In genomic region chr10:131929122-131929845, GRCh38 we compare ENCODE assay signal across 12 cellular contexts. TPM values are rescaled to one million over a fixed set of nuclear protein-coding genes. Genes with fewer than 3 reads are reported as not detected.
DNase-seq lines count a peak whose midpoint lies in the region; ATAC-seq and TF ChIP-seq lines count a peak whose summit lies in the region.
"Had no signal": no experiment of that assay in that cellular context is flagged by ENCODE, and none has a peak within 500 bp of the region (broad histone marks: within the 10 kb centered on the region; RNA-seq: fewer than 3 reads in every experiment).

No MANE protein-coding gene starts in this region.

- H3K9me3 ChIP-seq in left lung: peaks cover 0 to 6% of the 10 kb centered on the region in 2 donors

- TF ChIP-seq CTCF in left lung (IDR thresholded peaks at IDR 0.05) (no peak), Calu3 (IDR thresholded peaks at IDR 0.05; ENCODE audit: unreplicated experiment) (no peak)

- H3K27me3 Mint-ChIP-seq in activated T-cell treated with anti-CD3 and anti-CD28 coated beads, Interleukin-2, amount 50 U/mL, for 72 hours (ENCODE audit: low read depth): no peaks in the 10 kb centered on the region
- no peaks in the 10 kb centered on the region for H3K27me3 Mint-ChIP-seq in activated naive CD8-positive, alpha-beta T cell treated with anti-CD3 and anti-CD28 coated beads, Interleukin-2, amount 50 U/mL, for 24 hours
- H3K27me3 Mint-ChIP-seq in stimulated activated naive B cell treated with anti-CD40 and anti-IgM and Interleukin-4, amounts not matched to agents 10 μg/mL and 1 μg/mL and 100 μg/mL, for 72 hours: no peaks in the 10 kb centered on the region
- H3K27me3 Mint-ChIP-seq in Calu3 (ENCODE audit: unreplicated experiment): no peaks in the 10 kb centered on the region

- CTCF ChIA-PET in Calu3 (lab: Charles Lee): no interaction called here

- no TSS peak for BruUV-seq in Calu3 (replicated peaks; lab: Mats Ljungman, UMichigan)

- H3K27ac Mint-ChIP-seq in activated T-cell treated with anti-CD3 and anti-CD28 coated beads, Interleukin-2, amount 50 U/mL, for 72 hours: no peak overlapping the region
- H3K27ac Mint-ChIP-seq in activated naive CD8-positive, alpha-beta T cell treated with anti-CD3 and anti-CD28 coated beads, Interleukin-2, amount 50 U/mL, for 24 hours: peak overlapping the region; percentile 7
- H3K27ac Mint-ChIP-seq in stimulated activated naive B cell treated with anti-CD40 and anti-IgM and Interleukin-4, amounts not matched to agents 10 μg/mL and 1 μg/mL and 100 μg/mL, for 72 hours: peak overlapping the region; percentile 33
- H3K27ac Mint-ChIP-seq in Calu3 (ENCODE audit: unreplicated experiment): no peak overlapping the region

- DNase-seq in activated T-cell treated with anti-CD3 and anti-CD28 coated beads, Interleukin-2, amount 50 U/mL, for 72 hours: no peak
- no peak for DNase-seq in activated T-cell treated with anti-CD3 and anti-CD28 coated beads, Interleukin-2, amount 50 U/mL, for 48 hours
- no peak for DNase-seq in activated naive CD8-positive, alpha-beta T cell treated with anti-CD3 and anti-CD28 coated beads, Interleukin-2, amount 50 U/mL, for 24 hours
- no peak for DNase-seq in left lobe of liver (ENCODE audit: low spot score)
- no peak for DNase-seq in stimulated activated naive B cell treated with anti-CD40 and anti-IgM and Interleukin-4, amounts not matched to agents 10 μg/mL and 1 μg/mL and 100 μg/mL, for 72 hours
- DNase-seq in left lung: no peak
- no peak for DNase-seq in Calu3
- DNase-seq: HCEC 1CT, KBM-7, NCI-H2171, SHP77 treated with DMSO at 0.1 percent for 48 hours had no signal

- no peaks in the 10 kb centered on the region for H3K9me3 Mint-ChIP-seq in activated T-cell treated with anti-CD3 and anti-CD28 coated beads, Interleukin-2, amount 50 U/mL, for 72 hours
- peaks cover 7% of the 10 kb centered on the region for H3K9me3 Mint-ChIP-seq in activated naive CD8-positive, alpha-beta T cell treated with anti-CD3 and anti-CD28 coated beads, Interleukin-2, amount 50 U/mL, for 24 hours
- peaks cover 0 to 3% of the 10 kb centered on the region in 2 donors for H3K9me3 Mint-ChIP-seq in stimulated activated naive B cell treated with anti-CD40 and anti-IgM and Interleukin-4, amounts not matched to agents 10 μg/mL and 1 μg/mL and 100 μg/mL, for 72 hours
- H3K9me3 Mint-ChIP-seq in Calu3 (ENCODE audit: low read depth, unreplicated experiment): no peaks in the 10 kb centered on the region

- H3K4me1 ChIP-seq in left lung: peaks cover 9 to 53% of the 10 kb centered on the region in 2 donors

- no peak overlapping the region for H3K4me3 ChIP-seq in left lung

- H3K4me1 Mint-ChIP-seq in activated T-cell treated with anti-CD3 and anti-CD28 coated beads, Interleukin-2, amount 50 U/mL, for 72 hours (ENCODE audit: low read depth): peaks cover 70% of the 10 kb centered on the region
- peaks cover 73% of the 10 kb centered on the region for H3K4me1 Mint-ChIP-seq in activated naive CD8-positive, alpha-beta T cell treated with anti-CD3 and anti-CD28 coated beads, Interleukin-2, amount 50 U/mL, for 24 hours
- H3K4me1 Mint-ChIP-seq in stimulated activated naive B cell treated with anti-CD40 and anti-IgM and Interleukin-4, amounts not matched to agents 10 μg/mL and 1 μg/mL and 100 μg/mL, for 72 hours: peaks cover 50 to 66% of the 10 kb centered on the region in 2 donors
- H3K4me1 Mint-ChIP-seq in Calu3 (ENCODE audit: low read depth, unreplicated experiment): peaks cover 8% of the 10 kb centered on the region

- H3K36me3 ChIP-seq in left lung: peaks cover 0 to under 1% of the 10 kb centered on the region in 2 donors

- ATAC-seq in activated T-cell treated with anti-CD3 and anti-CD28 coated beads, Interleukin-2, amount 50 U/mL, for 72 hours (replicated peaks in 1 of 2): no peak
- ATAC-seq in activated naive CD8-positive, alpha-beta T cell treated with anti-CD3 and anti-CD28 coated beads, Interleukin-2, amount 50 U/mL, for 24 hours: no peak
- ATAC-seq in left lobe of liver (peak; percentile 15), left lung (no peak), GM21447 (IDR thresholded peaks at IDR 0.05; ENCODE audit: unreplicated experiment) (no peak)
- ATAC-seq in stimulated activated naive B cell treated with anti-CD40 and anti-IgM and Interleukin-4, amounts not matched to agents 10 μg/mL and 1 μg/mL and 100 μg/mL, for 72 hours (replicated peaks): no peak

- peak overlapping the region; percentile 44 to 55 for H3K4me3 Mint-ChIP-seq in activated T-cell treated with anti-CD3 and anti-CD28 coated beads, Interleukin-2, amount 50 U/mL, for 72 hours
- H3K4me3 Mint-ChIP-seq in activated naive CD8-positive, alpha-beta T cell treated with anti-CD3 and anti-CD28 coated beads, Interleukin-2, amount 50 U/mL, for 24 hours: no peak overlapping the region
- H3K4me3 Mint-ChIP-seq in stimulated activated naive B cell treated with anti-CD40 and anti-IgM and Interleukin-4, amounts not matched to agents 10 μg/mL and 1 μg/mL and 100 μg/mL, for 72 hours: peak overlapping the region; percentile 46 to 68
- no peak overlapping the region for H3K4me3 Mint-ChIP-seq in Calu3 (ENCODE audit: low read depth, unreplicated experiment)

- intact Hi-C loops in left lung (cut with DNase I): no loop called here
- intact Hi-C loops in Calu3 (cut with micrococcal nuclease; ENCODE audit: unreplicated experiment): no loop called here

- H3K36me3 Mint-ChIP-seq in activated T-cell treated with anti-CD3 and anti-CD28 coated beads, Interleukin-2, amount 50 U/mL, for 72 hours (ENCODE audit: insufficient read depth in 2 of 2): peaks cover 4 to 12% of the 10 kb centered on the region in 2 donors
- peaks cover 28% of the 10 kb centered on the region for H3K36me3 Mint-ChIP-seq in activated naive CD8-positive, alpha-beta T cell treated with anti-CD3 and anti-CD28 coated beads, Interleukin-2, amount 50 U/mL, for 24 hours (ENCODE audit: low read depth)
- peaks cover 25 to 39% of the 10 kb centered on the region in 2 donors for H3K36me3 Mint-ChIP-seq in stimulated activated naive B cell treated with anti-CD40 and anti-IgM and Interleukin-4, amounts not matched to agents 10 μg/mL and 1 μg/mL and 100 μg/mL, for 72 hours
- H3K36me3 Mint-ChIP-seq in Calu3 (ENCODE audit: insufficient read depth, unreplicated experiment): peaks cover 6% of the 10 kb centered on the region

- H3K27me3 ChIP-seq in left lung: no peaks in the 10 kb centered on the region

- peak overlapping the region in 1 of 2 donors; percentile 50 for H3K27ac ChIP-seq in left lung

RNA-seq across cellular contexts. Expression of gene PPP2R2D, which starts 28.5 kb away (rescaled TPM):
- 10 to 100 TPM; 32.5 to 40.7 TPM for total RNA-seq in activated T-cell treated with anti-CD3 and anti-CD28 coated beads, Interleukin-2, amount 50 U/mL, for 72 hours
- total RNA-seq in left lobe of liver (15.4 TPM), left lung (10 to 100 TPM; 22.7 to 24.3 TPM), Calu3 (2022) (17.2 and 23.7 TPM in 2 replicates)

RNA-seq across cellular contexts. Expression of gene BNIP3, which starts 52.4 kb away (rescaled TPM):
- total RNA-seq in activated T-cell treated with anti-CD3 and anti-CD28 coated beads, Interleukin-2, amount 50 U/mL, for 72 hours: 10 to 100 TPM; 31.3 to 51.7 TPM
- total RNA-seq in left lobe of liver (90.4 TPM), left lung (10 to 100 TPM; 25.7 to 29.3 TPM), Calu3 (2022) (7.9 and 8.7 TPM in 2 replicates)

Comparison
In these comparisons a context has a peak if more than half of its experiments do, and no peak if none do; other contexts are left out.
1. H3K27ac Mint-ChIP-seq: peak in activated naive CD8-positive, alpha-beta T cell treated with anti-CD3 and anti-CD28 coated beads, Interleukin-2, amount 50 U/mL, for 24 hours (single experiment) and stimulated activated naive B cell treated with anti-CD40 and anti-IgM and Interleukin-4, amounts not matched to agents 10 μg/mL and 1 μg/mL and 100 μg/mL, for 72 hours (single experiment); none in activated T-cell treated with anti-CD3 and anti-CD28 coated beads, Interleukin-2, amount 50 U/mL, for 72 hours (single experiment) and Calu3 (single experiment).
2. H3K4me3 Mint-ChIP-seq: peak in activated T-cell treated with anti-CD3 and anti-CD28 coated beads, Interleukin-2, amount 50 U/mL, for 72 hours (2 of 2) and stimulated activated naive B cell treated with anti-CD40 and anti-IgM and Interleukin-4, amounts not matched to agents 10 μg/mL and 1 μg/mL and 100 μg/mL, for 72 hours (2 of 2); none in activated naive CD8-positive, alpha-beta T cell treated with anti-CD3 and anti-CD28 coated beads, Interleukin-2, amount 50 U/mL, for 24 hours (single experiment) and Calu3 (single experiment).